Comparison of ENCODE assay signal across 25 cellular contexts in genomic region chr3:73926360-73927202, GRCh38.
"Had no signal": no experiment of that assay in that cellular context is flagged by ENCODE, and none has a peak within 500 bp of the region (broad histone marks: within the 10 kb centered on the region; RNA-seq: fewer than 3 reads in every experiment).

No MANE protein-coding gene starts in this region.

- H3K4me1 Mint-ChIP-seq: immature natural killer cell; stimulated activated naive CD8-positive, alpha-beta T cell treated with anti-CD3 and anti-CD28 coated beads, Interleukin-15, amount 100 ng/mL, for 72 hours had no signal

- H3K27ac ChIP-seq: foreskin keratinocyte, left lung, neutrophil, pancreas, psoas muscle, right atrium auricular region, suprapubic skin, tibial nerve had no signal

- H3K4me3 ChIP-seq: left lung, pancreas, psoas muscle, right atrium auricular region, suprapubic skin, tibial nerve had no signal

- H3K27ac Mint-ChIP-seq: activated naive CD8-positive, alpha-beta T cell; activated T-helper 2 cell treated with anti-CD3 and anti-CD28 coated beads, Interferon-gamma antibody, Interleukin-2, Interleukin-4, amounts not matched to agents 10 μg/mL and 5 μg/mL and 100 μg/mL, durations not matched to agents 14 hours and 24 hours and 36 hours; immature natural killer cell; mesothelial cell of epicardium; natural killer cell treated with Interleukin-12 subunit alpha and Interleukin-12 subunit beta and Interleukin-15 and Interleukin-18, amount 100 ng/mL, for 72 hours; stimulated activated naive CD8-positive, alpha-beta T cell treated with anti-CD3 and anti-CD28 coated beads, Interleukin-15, amount 100 ng/mL, for 72 hours had no signal

- ATAC-seq: activated T-cell treated with anti-CD3 and anti-CD28 coated beads, Interleukin-2, amount 50 U/mL, for 4 hours; foreskin keratinocyte; left lung; natural killer cell treated with Interleukin-12 subunit alpha and Interleukin-12 subunit beta and Interleukin-15 and Interleukin-18, amount 100 ng/mL, for 72 hours; pancreas; psoas muscle; stimulated activated naive CD8-positive, alpha-beta T cell treated with anti-CD3 and anti-CD28 coated beads, Interleukin-15, amount 100 ng/mL, for 72 hours had no signal

- H3K4me3 Mint-ChIP-seq: activated naive CD8-positive, alpha-beta T cell; activated T-cell treated with anti-CD3 and anti-CD28 coated beads, Interleukin-2, amount 50 U/mL, for 4 hours; immature natural killer cell; mesothelial cell of epicardium; natural killer cell treated with Interleukin-12 subunit alpha and Interleukin-12 subunit beta and Interleukin-15 and Interleukin-18, amount 100 ng/mL, for 72 hours; stimulated activated naive CD8-positive, alpha-beta T cell treated with anti-CD3 and anti-CD28 coated beads, Interleukin-15, amount 100 ng/mL, for 72 hours had no signal

- H3K36me3 Mint-ChIP-seq: activated naive CD8-positive, alpha-beta T cell; immature natural killer cell; mesothelial cell of epicardium had no signal

- H3K36me3 ChIP-seq: left lung, neutrophil, pancreas, right atrium auricular region, suprapubic skin, tibial nerve had no signal

- H3K27me3 Mint-ChIP-seq: activated naive CD8-positive, alpha-beta T cell; natural killer cell treated with Interleukin-12 subunit alpha and Interleukin-12 subunit beta and Interleukin-15 and Interleukin-18, amount 100 ng/mL, for 72 hours; stimulated activated naive CD8-positive, alpha-beta T cell treated with anti-CD3 and anti-CD28 coated beads, Interleukin-15, amount 100 ng/mL, for 72 hours had no signal

- H3K4me1 ChIP-seq: foreskin keratinocyte, left lung, psoas muscle, right atrium auricular region, suprapubic skin, tibial nerve had no signal

- DNase-seq: activated CD4-positive, alpha-beta T cell treated with anti-CD3 and anti-CD28 coated beads, Interleukin-2, amount 50 U/mL, for 4 hours; activated CD8-positive, alpha-beta memory T cell treated with anti-CD3 and anti-CD28 coated beads for 24 hours; activated CD8-positive, alpha-beta memory T cell treated with anti-CD3 and anti-CD28 coated beads, Interleukin-2, amount 50 U/mL, for 4 hours; activated naive CD4-positive, alpha-beta T cell; activated T-cell treated with anti-CD3 and anti-CD28 coated beads, Interleukin-2, amount 50 U/mL, for 4 hours; central memory CD4-positive, alpha-beta T cell; dermis blood vessel endothelial cell; effector CD8-positive, alpha-beta T cell; foreskin keratinocyte; immature natural killer cell; left lung; mammary epithelial cell; pancreas; psoas muscle; stimulated activated CD4-positive, alpha-beta T cell treated with anti-CD3 and anti-CD28 coated beads, Interleukin-4, amount 100 ng/mL, for 4 hours; stimulated activated naive CD8-positive, alpha-beta T cell treated with anti-CD3 and anti-CD28 coated beads, Interleukin-15, amount 100 ng/mL, for 72 hours; T-helper 9 cell had no signal

- H3K9me3 ChIP-seq: neutrophil, pancreas, psoas muscle, right atrium auricular region, suprapubic skin, tibial nerve had no signal

- H3K9me3 Mint-ChIP-seq: mesothelial cell of epicardium had no signal

- H3K27me3 ChIP-seq: foreskin keratinocyte, left lung, neutrophil, pancreas, right atrium auricular region, suprapubic skin, tibial nerve had no signal
